Comparison of ENCODE assay signal across 27 cellular contexts in the genomic region with DNA sequence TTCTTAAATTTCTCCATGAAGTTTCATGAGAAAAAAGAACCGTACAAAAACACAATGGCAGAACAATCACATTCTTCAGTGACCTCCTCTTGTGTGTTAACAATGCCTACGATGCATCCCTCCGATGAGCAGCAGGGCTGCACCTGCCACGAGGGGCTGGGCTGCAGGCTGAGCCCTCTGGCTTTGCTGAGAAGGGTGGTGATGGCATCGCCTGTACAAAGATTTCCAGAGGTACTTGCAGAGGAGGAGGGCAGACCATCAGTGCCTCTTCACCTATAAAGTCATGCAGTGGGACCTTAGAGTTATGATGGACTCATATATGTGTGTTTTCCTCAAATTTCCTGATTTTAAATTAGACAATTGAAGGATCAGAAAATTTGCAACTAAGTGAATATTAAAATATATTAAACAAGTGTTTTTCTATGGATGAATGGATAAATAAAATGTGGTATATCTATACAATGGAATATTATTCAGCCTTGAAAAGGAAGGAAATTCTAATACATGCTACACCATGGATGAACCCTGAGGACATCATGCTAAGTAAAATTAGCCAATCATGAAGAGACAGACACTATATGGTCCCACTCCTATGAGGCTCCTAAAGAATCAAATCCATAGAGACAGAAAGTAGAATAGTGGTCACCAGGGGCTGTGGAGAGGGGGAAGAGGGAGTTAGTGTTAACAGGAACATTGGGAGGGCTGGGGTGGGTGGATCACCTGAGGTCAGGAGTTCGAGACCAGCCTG.
"Had no signal": no experiment of that assay in that cellular context is flagged by ENCODE, and none has a peak within 500 bp of the region (broad histone marks: within the 10 kb centered on the region; RNA-seq: fewer than 3 reads in every experiment).

No MANE protein-coding gene starts in this region.

- H3K4me3 ChIP-seq: left lung, lower lobe of right lung, pancreas, psoas muscle, right lobe of liver, stomach, testis, thyroid gland, transverse colon, upper lobe of left lung, vagina had no signal

- FAIRE-seq: islet of Langerhans, kidney, pancreas had no signal

- DNase-seq: immature natural killer cell; kidney; left colon; left lung; lower lobe of right lung; mammary epithelial cell; mesenchymal stem cell; naive thymus-derived CD8-positive, alpha-beta T cell; nucleus accumbens; pancreas; psoas muscle; right lobe of liver; stimulated activated CD4-positive, alpha-beta T cell treated with anti-CD3 and anti-CD28 coated beads, Interleukin-12 subunit alpha, Interleukin-12 subunit beta, amount 100 ng/mL, for 4 hours; stimulated activated CD4-positive, alpha-beta T cell treated with anti-CD3 and anti-CD28 coated beads, Interleukin-15, amount 100 ng/mL, for 24 hours; stimulated activated CD4-positive, alpha-beta T cell treated with anti-CD3 and anti-CD28 coated beads, Interleukin-2, amount 100 ng/mL, for 24 hours; stimulated activated CD4-positive, alpha-beta T cell treated with anti-CD3 and anti-CD28 coated beads, Interleukin-4, amount 100 ng/mL, for 1 hour; stimulated activated naive B cell treated with anti-CD40 and anti-IgM and Interleukin-4, amounts not matched to agents 10 μg/mL and 1 μg/mL and 100 μg/mL, for 72 hours; stimulated activated naive CD8-positive, alpha-beta T cell treated with anti-CD3 and anti-CD28 coated beads, Interleukin-15, Interleukin-2, amounts not matched to agents 100 U/mL and 50 U/mL, for 24 hours; stomach; testis; thyroid gland; transverse colon had no signal

- H3K27ac ChIP-seq: left lung, lower lobe of right lung, pancreas, psoas muscle, right lobe of liver, stomach, testis, thyroid gland, transverse colon, upper lobe of left lung, vagina had no signal

- ATAC-seq: left colon; left lung; lower lobe of right lung; naive thymus-derived CD8-positive, alpha-beta T cell; pancreas; psoas muscle; right lobe of liver; stimulated activated naive B cell treated with anti-CD40 and anti-IgM and Interleukin-4, amounts not matched to agents 10 μg/mL and 1 μg/mL and 100 μg/mL, for 72 hours; stimulated activated naive CD8-positive, alpha-beta T cell treated with anti-CD3 and anti-CD28 coated beads, Interleukin-15, Interleukin-2, amounts not matched to agents 100 U/mL and 50 U/mL, for 24 hours had no signal

- H3K27ac Mint-ChIP-seq: immature natural killer cell; naive thymus-derived CD8-positive, alpha-beta T cell; nephron; stimulated activated naive B cell treated with anti-CD40 and anti-IgM and Interleukin-4, amounts not matched to agents 10 μg/mL and 1 μg/mL and 100 μg/mL, for 72 hours had no signal

- H3K4me1 Mint-ChIP-seq: immature natural killer cell; nephron; stimulated activated naive B cell treated with anti-CD40 and anti-IgM and Interleukin-4, amounts not matched to agents 10 μg/mL and 1 μg/mL and 100 μg/mL, for 72 hours had no signal

- H3K36me3 ChIP-seq: left lung, lower lobe of right lung, pancreas, right lobe of liver, stomach, thyroid gland, transverse colon, upper lobe of left lung, vagina had no signal

- H3K36me3 Mint-ChIP-seq: immature natural killer cell; stimulated activated naive B cell treated with anti-CD40 and anti-IgM and Interleukin-4, amounts not matched to agents 10 μg/mL and 1 μg/mL and 100 μg/mL, for 72 hours had no signal

- H3K4me1 ChIP-seq: left lung, right lobe of liver, testis, transverse colon, upper lobe of left lung had no signal

- H3K9me3 ChIP-seq: pancreas, psoas muscle, right lobe of liver, testis, thyroid gland, transverse colon, vagina had no signal

- H3K27me3 ChIP-seq: left lung, pancreas, right lobe of liver, stomach, testis, thyroid gland, transverse colon, upper lobe of left lung, vagina had no signal

- H3K4me3 Mint-ChIP-seq: immature natural killer cell; naive thymus-derived CD8-positive, alpha-beta T cell; nephron; neural crest cell; stimulated activated naive B cell treated with anti-CD40 and anti-IgM and Interleukin-4, amounts not matched to agents 10 μg/mL and 1 μg/mL and 100 μg/mL, for 72 hours had no signal
